ENCODE assay signal across 8 cellular contexts in genomic region chr7:103989200-103989784, GRCh38. TPM values are rescaled to one million over a fixed set of nuclear protein-coding genes. Genes with fewer than 3 reads are reported as not detected.
DNase-seq lines count a peak whose midpoint lies in the region; ATAC-seq and TF ChIP-seq lines count a peak whose summit lies in the region.

Gene RELN, minus strand, starts transcription at chr7:103989658. Its CDS starts 302 bp downstream, at chr7:103989356.

- H3K36me3 ChIP-seq in lower lobe of right lung: no peaks in the 10 kb centered on the region
- no peaks in the 10 kb centered on the region for H3K36me3 ChIP-seq in transverse colon

- H3K27ac ChIP-seq in lower lobe of right lung (no peak within 1 kb of the TSS), transverse colon (no peak within 1 kb of the TSS)

- no peaks in the 10 kb centered on the region for H3K9me3 Mint-ChIP-seq in activated CD4-positive, alpha-beta T cell treated with anti-CD3 and anti-CD28 coated beads for 36 hours (ENCODE audit: low read depth)

- H3K4me3 ChIP-seq in lower lobe of right lung: peak within 1 kb of the TSS; percentile 50
- peak within 1 kb of the TSS; percentile 3 to 46 (median 26) for H3K4me3 ChIP-seq in transverse colon

- TF ChIP-seq POLR2A in transverse colon (IDR thresholded peaks at IDR 0.05): no peak

- H3K27ac Mint-ChIP-seq in activated CD4-positive, alpha-beta T cell treated with anti-CD3 and anti-CD28 coated beads for 36 hours: no peak within 1 kb of the TSS

- H3K27me3 Mint-ChIP-seq in activated CD4-positive, alpha-beta T cell treated with anti-CD3 and anti-CD28 coated beads for 36 hours: peaks cover 47% of the 10 kb centered on the region

- TF ChIP-seq CTCF in lower lobe of right lung (IDR thresholded peaks at IDR 0.05) (no peak), transverse colon (IDR thresholded peaks at IDR 0.05) (no peak)

- DNase-seq in activated CD4-positive, alpha-beta T cell treated with anti-CD3 and anti-CD28 coated beads for 36 hours: peak; percentile 30
- no peak for DNase-seq in activated CD4-positive, alpha-beta T cell treated with anti-CD3 and anti-CD28 coated beads, Interleukin-2, amount 50 U/mL, for 1 hour
- DNase-seq in NCI-H2171 (lab: John Stamatoyannopoulos, UW): peak; percentile 69
- DNase-seq in cerebellar cortex (ENCODE audit: low spot score): peak; percentile 48
- no peak for DNase-seq in lower lobe of right lung
- no peak for DNase-seq in transverse colon

- H3K27me3 ChIP-seq in lower lobe of right lung (ENCODE audit: low read depth) (peaks cover 52% of the 10 kb centered on the region), transverse colon (peaks cover 65% of the 10 kb centered on the region)

- no peaks in the 10 kb centered on the region for H3K9me3 ChIP-seq in lower lobe of right lung
- no peaks in the 10 kb centered on the region for H3K9me3 ChIP-seq in transverse colon

- peak; percentile 51 for ATAC-seq in activated CD4-positive, alpha-beta T cell treated with anti-CD3 and anti-CD28 coated beads for 36 hours
- ATAC-seq in lower lobe of right lung: no peak
- ATAC-seq in HG02970 (IDR thresholded peaks at IDR 0.05; ENCODE audit: low FRiP score, unreplicated experiment): no peak
- no peak for ATAC-seq in GM19467 (IDR thresholded peaks at IDR 0.05; ENCODE audit: unreplicated experiment)

- POLR2A ChIA-PET in activated CD4-positive, alpha-beta T cell treated with anti-CD3 and anti-CD28 coated beads for 36 hours (lab: Charles Lee): no interaction called here

- peak within 1 kb of the TSS; percentile 49 for H3K4me3 Mint-ChIP-seq in activated CD4-positive, alpha-beta T cell treated with anti-CD3 and anti-CD28 coated beads for 36 hours

- intact Hi-C loops in activated CD4-positive, alpha-beta T cell treated with anti-CD3 and anti-CD28 coated beads for 36 hours (cut with DNase I, micrococcal nuclease): no loop called here
- intact Hi-C loops in lower lobe of right lung (cut with DNase I) (no loop called here), transverse colon (cut with DNase I; ENCODE audit: low total_unique reads) (no loop called here)

- no peak for TF ChIP-seq EP300 in transverse colon (IDR thresholded peaks at IDR 0.05; ENCODE audit: low read depth)

- 11% methylated on average over 50 of the region's 89 CpGs; no CpG with 5 or more reads in 1 of the 2 donors for WGBS in transverse colon (ENCODE audit: low coverage in 1 of 2), 2 donors

- no peaks in the 10 kb centered on the region for H3K36me3 Mint-ChIP-seq in activated CD4-positive, alpha-beta T cell treated with anti-CD3 and anti-CD28 coated beads for 36 hours (ENCODE audit: low read depth)

- CTCF ChIA-PET in activated CD4-positive, alpha-beta T cell treated with anti-CD3 and anti-CD28 coated beads for 36 hours (lab: Charles Lee): no interaction called here

- in situ Hi-C loops in transverse colon (cut with MboI; ENCODE audit: low pct_ligation_motif_present in 1 of 4, low pct_unique_long_range_greater_than_20kb in 1 of 4, low sequenced_read_pairs in 3 of 4): no loop called here

- H3K4me1 ChIP-seq in lower lobe of right lung (peaks cover 15% of the 10 kb centered on the region), transverse colon (peaks cover 0 to 13% (median 11%) of the 10 kb centered on the region in 4 donors)

- peaks cover 10% of the 10 kb centered on the region for H3K4me1 Mint-ChIP-seq in activated CD4-positive, alpha-beta T cell treated with anti-CD3 and anti-CD28 coated beads for 36 hours

RNA-seq across cellular contexts. Expression of gene RELN, which starts in this region (rescaled TPM):
- total RNA-seq in activated CD4-positive, alpha-beta T cell treated with anti-CD3 and anti-CD28 coated beads for 36 hours: not detected
- total RNA-seq in lower lobe of right lung (3.7 TPM), transverse colon (1 to 10 TPM in 2 of 4 donors, under 1 TPM in 1, not detected in 1; 1.00 to 2.7 (median 1.5) TPM)

Comparison
In these comparisons a context has a peak if more than half of its experiments do, and no peak if none do; other contexts are left out.
1. Peak in DNase-seq and ATAC-seq in activated CD4-positive, alpha-beta T cell treated with anti-CD3 and anti-CD28 coated beads for 36 hours; RNA of the gene not detected or under 1 TPM.
2. DNase-seq: peak in NCI-H2171 (single experiment) and cerebellar cortex (single experiment); none in activated CD4-positive, alpha-beta T cell treated with anti-CD3 and anti-CD28 coated beads, Interleukin-2, amount 50 U/mL, for 1 hour (single experiment), lower lobe of right lung (single experiment) and transverse colon (single experiment).